Comparison of ENCODE assay signal across 10 cellular contexts in the genomic region with DNA sequence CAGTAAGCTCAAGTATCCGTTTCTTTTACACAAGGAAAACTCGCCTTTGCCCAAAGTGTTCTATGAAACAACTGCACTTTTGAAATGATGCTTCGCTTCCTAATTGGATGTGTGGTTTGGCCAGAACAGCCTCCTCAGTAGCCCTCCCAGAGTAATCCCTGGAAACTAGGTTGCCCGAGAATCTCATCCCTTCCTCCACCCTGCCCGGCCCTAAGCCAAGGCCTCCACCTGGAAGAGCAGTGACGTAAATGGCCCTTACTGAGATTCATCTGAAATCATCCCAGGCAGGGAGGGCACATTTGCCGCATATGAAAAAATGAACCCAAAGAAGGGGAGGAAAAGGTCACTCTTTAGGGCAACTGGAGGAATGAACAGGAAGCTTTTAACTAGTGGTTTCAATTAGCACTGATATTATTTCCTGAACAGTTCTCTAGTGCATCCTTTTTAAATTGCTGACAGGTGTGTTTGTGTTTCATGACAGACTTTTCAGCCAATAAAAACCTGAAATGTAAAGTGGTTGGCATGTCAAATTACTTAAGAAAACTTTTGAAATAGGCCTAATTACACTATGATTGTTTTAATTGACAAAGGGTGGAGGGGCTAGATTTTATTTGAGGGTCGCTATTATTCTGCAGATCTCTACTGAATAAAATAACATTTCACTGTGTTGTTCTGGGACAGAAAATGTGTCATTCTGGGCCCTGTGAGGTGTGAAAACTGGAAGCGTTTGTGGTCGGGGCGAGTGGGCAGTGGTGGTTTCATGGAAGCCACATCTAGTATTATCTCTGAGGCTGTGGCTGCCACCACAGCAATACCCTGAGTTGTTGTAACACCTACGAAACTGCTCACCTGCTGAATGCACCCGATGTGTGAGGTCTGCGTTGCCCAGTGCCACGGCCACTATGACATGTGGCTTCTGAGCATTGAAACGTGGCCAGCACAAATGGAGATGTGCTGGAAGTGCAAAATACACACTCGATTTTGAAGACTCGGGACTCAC.
DNase-seq lines count a peak whose midpoint lies in the region; ATAC-seq, FAIRE-seq and TF ChIP-seq lines count a peak whose summit lies in the region.
"Had no signal": no experiment of that assay in that cellular context is flagged by ENCODE, and none has a peak within 500 bp of the region (broad histone marks: within the 10 kb centered on the region; RNA-seq: fewer than 3 reads in every experiment).

No MANE protein-coding gene starts in this region.

- no peak overlapping the region for H3K4me3 ChIP-seq in A549
- no peak overlapping the region for H3K4me3 ChIP-seq in KMS-11 (IDR thresholded peaks at IDR 0.05; ENCODE audit: insufficient read depth, low read depth, low read length)
- no peak overlapping the region for H3K4me3 ChIP-seq in colonic mucosa

- H3K27ac Mint-ChIP-seq in HFFc6 = no peak overlapping the region

- H3K4me2 ChIP-seq in A549 (no peak overlapping the region), KMS-11 (peak overlapping the region; percentile 28; the same call in 1 of the 2 replicates)

- no peak overlapping the region for H3K9ac ChIP-seq in KMS-11
- H3K9ac ChIP-seq in colonic mucosa (ENCODE audit: low read depth in 2 of 2, low read length in 2 of 2) = no peak overlapping the region

- no peaks in the 10 kb centered on the region for H3K9me3 Mint-ChIP-seq in HFFc6

- FAIRE-seq in A549 (lab: Jason Lieb, UNC) = no peak

- H3K9me3 ChIP-seq in A549 (no peaks in the 10 kb centered on the region), colonic mucosa (no peaks in the 10 kb centered on the region)

- TF ChIP-seq RAD21 in A549 (conservative IDR thresholded peaks at IDR 0.05 in 1 of 2, IDR thresholded peaks at IDR 0.05 in 1 of 2) = no peak

- DNase-seq in A549 (ENCODE audit: low read depth in 1 of 2, low spot score in 1 of 2) (no peak), colonic mucosa (peak; percentile 32), ecto neural progenitor cell (ENCODE audit: low spot score) (no peak), NOMO-1 (lab: John Stamatoyannopoulos, UW; ENCODE audit: unreplicated experiment in 2 of 2) (no peak), HFFc6 (no peak)
- DNase-seq: mesenchymal stem cell, NCI-H1048 had no signal

- H4K20me1 ChIP-seq in KMS-11 (ENCODE audit: insufficient read depth) = no peaks in the 10 kb centered on the region

- H3K27me3 ChIP-seq in KMS-11 (ENCODE audit: insufficient read depth, low read depth) (peaks cover 12% of the 10 kb centered on the region; the same call in 1 of the 2 replicates), colonic mucosa (no peaks in the 10 kb centered on the region)

- no peaks in the 10 kb centered on the region for H3K4me1 ChIP-seq in A549
- H3K4me1 ChIP-seq in KMS-11 (ENCODE audit: low read depth, poor library complexity, severe bottlenecking) = peaks cover 23% of the 10 kb centered on the region
- H3K4me1 ChIP-seq in colonic mucosa = no peaks in the 10 kb centered on the region

- H3K36me3 Mint-ChIP-seq in HFFc6 (ENCODE audit: low read depth) = no peaks in the 10 kb centered on the region

- H3K36me3 ChIP-seq in KMS-11 (ENCODE audit: insufficient read depth) = no peaks in the 10 kb centered on the region
- H3K36me3 ChIP-seq in colonic mucosa = no peaks in the 10 kb centered on the region

- intact Hi-C loops in colonic mucosa (cut with DNase I) = no loop called here

- ATAC-seq in A549 (no peak), GM21423 (IDR thresholded peaks at IDR 0.05; ENCODE audit: unreplicated experiment) (peak; percentile 78), HG03571 (IDR thresholded peaks at IDR 0.05; ENCODE audit: unreplicated experiment) (no peak)

- TF ChIP-seq CTCF in A549 (IDR thresholded peaks at IDR 0.05) (no peak), KMS-11 (conservative IDR thresholded peaks at IDR 0.05; ENCODE audit: low read depth, low read length) (no peak), colonic mucosa (IDR thresholded peaks at IDR 0.05) (no peak), HFFc6 (IDR thresholded peaks at IDR 0.05) (no peak)

- no peaks in the 10 kb centered on the region for H3K4me1 Mint-ChIP-seq in HFFc6 (ENCODE audit: low read depth)

- peaks cover 42% of the 10 kb centered on the region for H3K27me3 Mint-ChIP-seq in HFFc6 (ENCODE audit: insufficient read depth)

- H3K79me2 ChIP-seq in KMS-11 (ENCODE audit: insufficient read depth, low read depth) = no peaks in the 10 kb centered on the region

- no peak overlapping the region for H3K27ac ChIP-seq in A549
- H3K27ac ChIP-seq in KMS-11 = no peak overlapping the region
- H3K27ac ChIP-seq in colonic mucosa = no peak overlapping the region

- CTCF ChIA-PET in A549 (lab: Yijun Ruan, JAX) = interaction anchor here (1.1 kb wide), 1 partner anchor 60 kb away, joined by 3 read pairs; no protein-coding TSS in a partner anchor

- 76% methylated on average over 18 of the region's 18 CpGs for WGBS in A549 (ENCODE audit: missing lambda C conversion rate)

- H3K4me3 Mint-ChIP-seq in HFFc6 = no peak overlapping the region

- no peak overlapping the region for H2AFZ ChIP-seq in KMS-11 (ENCODE audit: low read depth)

- TF ChIP-seq POLR2A in A549 (IDR thresholded peaks at IDR 0.05; ENCODE audit: low read length) = no peak

- POLR2A ChIA-PET in A549 (lab: Yijun Ruan, JAX) = no interaction called here

- TF ChIP-seq EP300 in A549 (IDR thresholded peaks at IDR 0.05) = no peak

TF ChIP-seq in A549, 52 proteins besides CTCF, POLR2A, EP300 and RAD21:
- TF ChIP-seq KDM1A (IDR thresholded peaks at IDR 0.05; ENCODE audit: low read depth) = no peak
- TF ChIP-seq BHLHE40 (IDR thresholded peaks at IDR 0.05; ENCODE audit: low read depth, low read length) = no peak
- TF ChIP-seq MAFK (IDR thresholded peaks at IDR 0.05; ENCODE audit: partially characterized antibody) = peak; percentile 18
- no peak for TF ChIP-seq CHD4 (IDR thresholded peaks at IDR 0.05; ENCODE audit: borderline replicate concordance)
- no peak for TF ChIP-seq HOXA7 (CRISPR knock-in tag; IDR thresholded peaks at IDR 0.05)
